8 cellular contexts compared by ENCODE assay signal in genomic region chr20:62953839-62954703, GRCh38. TPM values are rescaled to one million over a fixed set of nuclear protein-coding genes. Genes with fewer than 3 reads are reported as not detected.
DNase-seq lines count a peak whose midpoint lies in the region; ATAC-seq and TF ChIP-seq lines count a peak whose summit lies in the region.

No MANE protein-coding gene starts in this region.

- H3K4me3 ChIP-seq in NT2/D1 (ENCODE audit: insufficient read length, low read depth): peak overlapping the region; percentile 22
- peak overlapping the region; percentile 65 for H3K4me3 ChIP-seq in fibroblast of villous mesenchyme (ENCODE audit: low read depth, low read length)
- peak overlapping the region; percentile 32 for H3K4me3 ChIP-seq in neural progenitor cell
- peak overlapping the region; percentile 18 to 38 (median 32) for H3K4me3 ChIP-seq in tibial nerve

- H3K27ac ChIP-seq in neural progenitor cell: no peak overlapping the region
- peak overlapping the region; percentile 66 to 94 (median 86) for H3K27ac ChIP-seq in tibial nerve

- no peaks in the 10 kb centered on the region for H3K9me3 Mint-ChIP-seq in neural progenitor cell

- peak; percentile 79 for ATAC-seq in GM19043 (IDR thresholded peaks at IDR 0.05; ENCODE audit: low read depth, unreplicated experiment)
- peak; percentile 76 for ATAC-seq in HG03196 (IDR thresholded peaks at IDR 0.05; ENCODE audit: unreplicated experiment)

- H2AFZ ChIP-seq in neural progenitor cell (replicated peaks): peak overlapping the region; percentile 59

- WGBS in tibial nerve, 2 donors: 1 to 2% methylated on average over 26 to 27 of the region's 32 CpGs

- TF ChIP-seq EP300 in tibial nerve (IDR thresholded peaks at IDR 0.05): peak in 1 of 2 donors; percentile 48

- H3K9ac ChIP-seq in NT2/D1 (ENCODE audit: insufficient read length, low read depth): peak overlapping the region; percentile 81
- no peak overlapping the region for H3K9ac ChIP-seq in neural progenitor cell

- no peaks in the 10 kb centered on the region for H3K27me3 ChIP-seq in NT2/D1 (ENCODE audit: insufficient read depth, insufficient read length)
- H3K27me3 ChIP-seq in neural progenitor cell: peaks cover 6% of the 10 kb centered on the region
- no peaks in the 10 kb centered on the region for H3K27me3 ChIP-seq in tibial nerve

- H4K20me1 ChIP-seq in neural progenitor cell (ENCODE audit: low read depth): peaks cover 7% of the 10 kb centered on the region

- H3K36me3 ChIP-seq in NT2/D1 (ENCODE audit: insufficient read depth, insufficient read length, low read length) (peaks cover 26% of the 10 kb centered on the region), neural progenitor cell (no peaks in the 10 kb centered on the region), tibial nerve (peaks cover 0 to 31% (median 0%) of the 10 kb centered on the region in 3 donors)

- H3F3A ChIP-seq in neural progenitor cell (ENCODE audit: low read depth): peaks cover 26% of the 10 kb centered on the region

- TF ChIP-seq CTCF in fibroblast of villous mesenchyme (IDR thresholded peaks at IDR 0.05; ENCODE audit: insufficient read depth, low read depth, low read length): no peak
- TF ChIP-seq CTCF in neural progenitor cell (IDR thresholded peaks at IDR 0.05): no peak
- no peak for TF ChIP-seq CTCF in tibial nerve (IDR thresholded peaks at IDR 0.05)

- peaks cover 1% of the 10 kb centered on the region; the same call in 1 of the 2 replicates for H3K9me3 ChIP-seq in NT2/D1 (ENCODE audit: insufficient read depth, low read length)
- no peaks in the 10 kb centered on the region for H3K9me3 ChIP-seq in neural progenitor cell (ENCODE audit: low read depth)
- no peaks in the 10 kb centered on the region for H3K9me3 ChIP-seq in tibial nerve

- H3K36me3 Mint-ChIP-seq in neural progenitor cell: peaks cover 15% of the 10 kb centered on the region

- peak; percentile 81 for DNase-seq in Ammon's horn (ENCODE audit: low spot score)
- DNase-seq in NT2/D1 (ENCODE audit: low read depth, low spot score): no peak
- DNase-seq in activated T-helper 1 cell treated with Interleukin-2 at 50 U/mL for 16 hours (ENCODE audit: low read depth): peak; percentile 55
- peak; percentile 86 for DNase-seq in fibroblast of villous mesenchyme (ENCODE audit: low read depth)
- DNase-seq in neural progenitor cell (ENCODE audit: low spot score): peak; percentile 73
- DNase-seq in tibial nerve (ENCODE audit: low spot score in 2 of 2): peak; percentile 59 to 65

- H3K4me3 Mint-ChIP-seq in neural progenitor cell: no peak overlapping the region

- H3K27ac Mint-ChIP-seq in neural progenitor cell: peak overlapping the region; percentile 72

- H3K4me2 ChIP-seq in neural progenitor cell: peak overlapping the region; percentile 74

- peaks cover 5% of the 10 kb centered on the region for H3K27me3 Mint-ChIP-seq in neural progenitor cell (ENCODE audit: insufficient read depth, low read depth)

- H3K4me1 Mint-ChIP-seq in neural progenitor cell: peaks cover 17% of the 10 kb centered on the region

- TF ChIP-seq POLR2A in tibial nerve (IDR thresholded peaks at IDR 0.05): peak in 1 of 2 donors; percentile 31

- no peaks in the 10 kb centered on the region for H3K79me2 ChIP-seq in neural progenitor cell (ENCODE audit: low read depth)

- peaks cover 37% of the 10 kb centered on the region for H3K4me1 ChIP-seq in NT2/D1 (ENCODE audit: insufficient read depth, insufficient read length)
- peaks cover 21% of the 10 kb centered on the region for H3K4me1 ChIP-seq in neural progenitor cell
- peaks cover 3 to 30% (median 24%) of the 10 kb centered on the region in 4 donors for H3K4me1 ChIP-seq in tibial nerve

RNA-seq across cellular contexts. Expression of gene SLC17A9, which starts 1.6 kb away (rescaled TPM):
- total RNA-seq in fibroblast of villous mesenchyme (23.7 and 24.8 TPM in 2 replicates), neural progenitor cell (ENCODE audit: low replicate concordance) (0.17 and 0.74 TPM in 2 replicates), tibial nerve (10 to 100 TPM in 1 of 4 donors, 1 to 10 TPM in 3; 3.9 to 13.5 (median 4.5) TPM)

RNA-seq across cellular contexts. Expression of gene GID8, which starts 16.1 kb away (rescaled TPM):
- total RNA-seq in fibroblast of villous mesenchyme (31.2 and 34.5 TPM in 2 replicates), neural progenitor cell (ENCODE audit: low replicate concordance) (48.7 and 50.0 TPM in 2 replicates), tibial nerve (10 to 100 TPM; 23.4 to 33.4 (median 29.7) TPM)

RNA-seq across cellular contexts. Expression of gene DIDO1, which starts 27.8 kb away (rescaled TPM):
- total RNA-seq in fibroblast of villous mesenchyme (41.2 and 47.5 TPM in 2 replicates), neural progenitor cell (ENCODE audit: low replicate concordance) (64.5 and 68.5 TPM in 2 replicates), tibial nerve (10 to 100 TPM; 64.5 to 89.7 (median 78.9) TPM)

RNA-seq across cellular contexts. Expression of gene BHLHE23, which starts 52.7 kb away (rescaled TPM):
- total RNA-seq in fibroblast of villous mesenchyme: not detected in 2 replicates
- 0.22 TPM in 1 of 2 replicates, not detected in the other for total RNA-seq in neural progenitor cell (ENCODE audit: low replicate concordance)
- total RNA-seq in tibial nerve: not detected
